Comparison of ENCODE assay signal across 14 cellular contexts in the genomic region with DNA sequence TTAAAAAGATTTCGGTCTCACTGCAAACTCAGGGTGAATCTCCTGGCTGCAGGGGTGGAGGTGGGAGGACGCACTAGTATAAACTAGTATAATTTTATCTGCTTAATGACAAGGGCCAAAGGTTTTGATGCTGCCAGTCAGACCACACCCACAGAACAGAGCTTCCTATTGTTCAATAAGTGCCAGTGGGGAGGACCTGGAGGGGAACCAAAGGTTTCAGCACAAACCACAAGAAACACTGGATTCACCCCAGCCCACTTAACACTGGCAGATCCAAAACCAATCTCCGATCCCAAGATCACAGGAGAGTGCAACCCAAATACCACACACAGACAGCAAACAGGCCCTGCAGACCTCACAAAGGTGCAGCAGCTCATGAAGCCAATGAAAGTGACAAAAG. TPM values are rescaled to one million over a fixed set of nuclear protein-coding genes. Genes with fewer than 3 reads are reported as not detected.
DNase-seq lines count a peak whose midpoint lies in the region; ATAC-seq, FAIRE-seq and TF ChIP-seq lines count a peak whose summit lies in the region.
"Had no signal": no experiment of that assay in that cellular context is flagged by ENCODE, and none has a peak within 500 bp of the region (broad histone marks: within the 10 kb centered on the region; RNA-seq: fewer than 3 reads in every experiment).

No MANE protein-coding gene starts in this region.

- H3K79me2 ChIP-seq in MM.1S (ENCODE audit: low read length) (peaks cover 100% of the 10 kb centered on the region), GM12878 (ENCODE audit: control insufficient read depth, insufficient read depth, low read length) (peaks cover 98% of the 10 kb centered on the region)

- no peak for FAIRE-seq in GM12878 (lab: Jason Lieb, UNC)

- peaks cover 20% of the 10 kb centered on the region for H3K36me3 Mint-ChIP-seq in activated T-cell treated with anti-CD3 and anti-CD28 coated beads, Interleukin-2, amount 50 U/mL, for 4 hours (ENCODE audit: insufficient read depth)
- H3K36me3 Mint-ChIP-seq in stimulated activated effector memory CD8-positive, alpha-beta T cell treated with anti-CD3 and anti-CD28 coated beads, Interleukin-12 subunit alpha, Interleukin-12 subunit beta, amount 100 ng/mL, for 72 hours, result peaks cover 28% of the 10 kb centered on the region
- H3K36me3 Mint-ChIP-seq: mesothelial cell of epicardium had no signal

- in situ Hi-C loops in GM12878 (cut with MboI), result loop anchor here (25.0 kb wide), 1 partner anchor 803 kb away; a partner anchor contains a TSS

- H3K9me3 Mint-ChIP-seq in activated T-cell treated with anti-CD3 and anti-CD28 coated beads, Interleukin-2, amount 50 U/mL, for 4 hours, result no peaks in the 10 kb centered on the region
- H3K9me3 Mint-ChIP-seq in stimulated activated effector memory CD8-positive, alpha-beta T cell treated with anti-CD3 and anti-CD28 coated beads, Interleukin-12 subunit alpha, Interleukin-12 subunit beta, amount 100 ng/mL, for 72 hours, result no peaks in the 10 kb centered on the region
- H3K9me3 Mint-ChIP-seq: mesothelial cell of epicardium had no signal

- H3K4me1 Mint-ChIP-seq in activated T-cell treated with anti-CD3 and anti-CD28 coated beads, Interleukin-2, amount 50 U/mL, for 4 hours (ENCODE audit: low read depth), result peaks cover 91% of the 10 kb centered on the region
- peaks cover 90% of the 10 kb centered on the region for H3K4me1 Mint-ChIP-seq in stimulated activated effector memory CD8-positive, alpha-beta T cell treated with anti-CD3 and anti-CD28 coated beads, Interleukin-12 subunit alpha, Interleukin-12 subunit beta, amount 100 ng/mL, for 72 hours

- H3K4me1 ChIP-seq in MM.1S (ENCODE audit: low read length) (peaks cover 86% of the 10 kb centered on the region), GM12878 (ENCODE audit: control insufficient read depth, insufficient read depth, low read length) (peaks cover 62% of the 10 kb centered on the region)

- no peak for TF ChIP-seq EP300 in GM12878 (IDR thresholded peaks at IDR 0.05; ENCODE audit: borderline replicate concordance in 1 of 2, control insufficient read depth in 1 of 2, low read depth in 2 of 2, low read length in 2 of 2)

- H2AFZ ChIP-seq in MM.1S (ENCODE audit: low read length) (no peak overlapping the region), GM12878 (ENCODE audit: control insufficient read depth, low read depth, low read length) (no peak overlapping the region)

- SMC1A ChIA-PET in GM12878 (lab: Charles Lee; ENCODE audit: uncharacterized antibody, unreplicated experiment), result interaction anchor here (0.9 to 12.6 kb wide), 11 partner anchors 7 to 257 kb away, joined by 3 to 263 read pairs (median 13); no protein-coding TSS in a partner anchor

- no TSS peak for BruUV-seq in GM12878 (replicated peaks; lab: Mats Ljungman, UMichigan)

- no peaks in the 10 kb centered on the region for H3K27me3 ChIP-seq in MM.1S (replicated peaks; ENCODE audit: insufficient read depth, low read length)
- no peaks in the 10 kb centered on the region for H3K27me3 ChIP-seq in GM12878 (replicated peaks in 1 of 2; ENCODE audit: control insufficient read depth in 2 of 2, insufficient read depth in 2 of 2, low read length in 1 of 2)

- no peaks in the 10 kb centered on the region for H3K9me3 ChIP-seq in MM.1S (replicated peaks; ENCODE audit: insufficient read depth, low read length)
- H3K9me3 ChIP-seq in GM12878 (replicated peaks; ENCODE audit: control insufficient read depth, insufficient read depth, low read length), result no peaks in the 10 kb centered on the region

- TF ChIP-seq CTCF in MM.1S (IDR thresholded peaks at IDR 0.05; ENCODE audit: low read length) (no peak), GM12878 (IDR thresholded peaks at IDR 0.05 in 2 of 3, conservative IDR thresholded peaks at IDR 0.05 in 1 of 3; ENCODE audit: control insufficient read depth in 2 of 3, extremely low read depth in 1 of 3, insufficient read depth in 1 of 3, low read depth in 3 of 3, low read length in 3 of 3) (no peak), GM10266 (IDR thresholded peaks at IDR 0.05; ENCODE audit: control insufficient read depth, insufficient read depth, low read depth, missing control alignments) (no peak)

- RAD21 ChIA-PET in GM12878 (lab: Charles Lee; ENCODE audit: unreplicated experiment), result interaction anchor here (0.7 to 11.6 kb wide), 7 partner anchors 10 to 133 kb away, joined by 3 to 245 read pairs (median 11); no protein-coding TSS in a partner anchor

- CTCF ChIA-PET in GM12878 (lab: Yijun Ruan, JAX), result interaction anchor here (1.4 to 4.4 kb wide), 5 partner anchors 11 to 56 kb away, joined by 4 to 35 read pairs (median 24); no protein-coding TSS in a partner anchor

- intact Hi-C loops in GM12878 (cut with micrococcal nuclease; ENCODE audit: unreplicated experiment), result loop anchor here (10.0 kb wide), 1 partner anchor 491 kb away; no protein-coding TSS in a partner anchor

- peaks cover 86% of the 10 kb centered on the region for H3F3A ChIP-seq in MM.1S (ENCODE audit: insufficient read depth, low read length)

- peak overlapping the region; percentile 15; the same call in 1 of the 2 replicates for H3K9ac ChIP-seq in MM.1S (ENCODE audit: low read length)
- H3K9ac ChIP-seq in GM12878 (ENCODE audit: control insufficient read depth, insufficient read depth, low read length), result peak overlapping the region; percentile 44; the same call in 1 of the 2 replicates

- H3K27me3 Mint-ChIP-seq in activated T-cell treated with anti-CD3 and anti-CD28 coated beads, Interleukin-2, amount 50 U/mL, for 4 hours (ENCODE audit: low read depth), result no peaks in the 10 kb centered on the region

- WGBS in GM12878 (ENCODE audit: insufficient coverage, insufficient replicate concordance, low lambda C conversion rate, missing lambda C conversion rate), result 17% methylated on average over 3 of the region's 3 CpGs

- POLR2A ChIA-PET in GM12878 (lab: Charles Lee), result interaction anchor here (1.6 to 8.8 kb wide), 5 partner anchors 11 to 485 kb away, joined by 4 to 156 read pairs (median 32); a partner anchor contains a TSS

- peak overlapping the region; percentile 23 for H3K27ac Mint-ChIP-seq in stimulated activated effector memory CD8-positive, alpha-beta T cell treated with anti-CD3 and anti-CD28 coated beads, Interleukin-12 subunit alpha, Interleukin-12 subunit beta, amount 100 ng/mL, for 72 hours
- H3K27ac Mint-ChIP-seq: mesothelial cell of epicardium had no signal

- ATAC-seq in activated T-cell treated with anti-CD3 and anti-CD28 coated beads, Interleukin-2, amount 50 U/mL, for 4 hours, result no peak
- ATAC-seq in GM12878, result no peak
- ATAC-seq in stimulated activated effector memory CD8-positive, alpha-beta T cell treated with anti-CD3 and anti-CD28 coated beads, Interleukin-12 subunit alpha, Interleukin-12 subunit beta, amount 100 ng/mL, for 72 hours, result no peak
- ATAC-seq in GM18909 (IDR thresholded peaks at IDR 0.05; ENCODE audit: poor library complexity, unreplicated experiment), result no peak

- H3K4me3 Mint-ChIP-seq in activated T-cell treated with anti-CD3 and anti-CD28 coated beads, Interleukin-2, amount 50 U/mL, for 4 hours, result peak overlapping the region; percentile 46
- peak overlapping the region; percentile 14 for H3K4me3 Mint-ChIP-seq in stimulated activated effector memory CD8-positive, alpha-beta T cell treated with anti-CD3 and anti-CD28 coated beads, Interleukin-12 subunit alpha, Interleukin-12 subunit beta, amount 100 ng/mL, for 72 hours
- H3K4me3 Mint-ChIP-seq: mesothelial cell of epicardium had no signal

- H4K20me1 ChIP-seq in MM.1S (ENCODE audit: insufficient read depth, low read length) (peaks cover 17% of the 10 kb centered on the region), GM12878 (ENCODE audit: control insufficient read depth, insufficient read depth) (peaks cover 3% of the 10 kb centered on the region; the same call in 1 of the 2 replicates)

- peak overlapping the region; percentile 91; the same call in 1 of the 2 replicates for H3K27ac ChIP-seq in MM.1S (ENCODE audit: low read length)
- peak overlapping the region; percentile 72 for H3K27ac ChIP-seq in GM12878 (ENCODE audit: control insufficient read depth, insufficient read depth)
- H3K27ac ChIP-seq: VCaP had no signal

- H3K4me2 ChIP-seq in MM.1S (ENCODE audit: low read depth, low read length), result peak overlapping the region; percentile 64
- H3K4me2 ChIP-seq in GM12878 (ENCODE audit: control insufficient read depth, insufficient read depth), result peak overlapping the region; percentile 56

- H3K4me3 ChIP-seq in MM.1S (ENCODE audit: low read length) (no peak overlapping the region), GM12878 (peak overlapping the region; percentile 59)

- TF ChIP-seq RAD21 in GM12878 (IDR thresholded peaks at IDR 0.05; ENCODE audit: insufficient read depth, low read depth, low read length), result no peak

- TF ChIP-seq POLR2A in GM12878 (IDR thresholded peaks at IDR 0.05; ENCODE audit: low read depth, low read length), result no peak

- H3K9me2 ChIP-seq in MM.1S (replicated peaks; ENCODE audit: insufficient read depth, low read length), result no peaks in the 10 kb centered on the region

- no peak for DNase-seq in activated T-cell treated with anti-CD3 and anti-CD28 coated beads, Interleukin-2, amount 50 U/mL, for 4 hours
- DNase-seq in activated T-cell treated with anti-CD3 and anti-CD28 coated beads for 4 hours, result no peak
- DNase-seq in MM.1S, result no peak
- DNase-seq in GM12878 (ENCODE audit: low read depth, low spot score), result no peak
- no peak for DNase-seq in stimulated activated effector memory CD8-positive, alpha-beta T cell treated with anti-CD3 and anti-CD28 coated beads, Interleukin-12 subunit alpha, Interleukin-12 subunit beta, amount 100 ng/mL, for 72 hours (ENCODE audit: low spot score in 2 of 2)
- DNase-seq in 8988T, result no peak
- no peak for DNase-seq in GM10266 (ENCODE audit: extremely low spot score)
- DNase-seq: C1 segment of cervical spinal cord; NCI-H345; Right ventricle myocardium superior; stimulated activated CD4-positive, alpha-beta T cell treated with anti-CD3 and anti-CD28 coated beads, Interleukin-4, amount 100 ng/mL, for 1 hour had no signal

- no peaks in the 10 kb centered on the region; the same call in 1 of the 2 replicates for H3K36me3 ChIP-seq in MM.1S (replicated peaks; ENCODE audit: insufficient read depth, low read length)
- 0 out of 4 replicates have a peak, but pooled peaks cover 0 to 2% of the 10 kb centered on the region in 2 experiments for H3K36me3 ChIP-seq in GM12878 (ENCODE audit: control insufficient read depth in 2 of 2, insufficient read depth in 2 of 2, low read length in 1 of 2)

RNA-seq across cellular contexts. Expression of a gene that starts 6.6 kb away (rescaled TPM):
- total RNA-seq in activated T-cell treated with anti-CD3 and anti-CD28 coated beads, Interleukin-2, amount 50 U/mL, for 4 hours, result 100 to 1,000 TPM in 1 of 3 donors, 10 to 100 TPM in 2; 63.6 to 103 (median 99.2) TPM
- total RNA-seq in GM12878 (2013; cell fraction: nucleolus; rRNA removed), result 130 and 131 TPM in 2 replicates
- total RNA-seq in GM12878 (2014; rRNA removed) (198 and 200 TPM in 2 replicates), GM12878 (2014; rRNA removed; fragmentation: Illumina TruSeq; extraction: Trizol) (135 and 144 TPM in 2 replicates), GM12878 (2021) (205 and 206 TPM in 2 replicates)
- polyA plus RNA-seq in GM12878 (2011; ENCODE audit: low read depth), result 123 TPM
- polyA plus RNA-seq in GM12878 (2011; rRNA removed) (101 and 118 TPM in 2 replicates), GM12878 (2014; fragmentation: Illumina TruSeq; extraction: Trizol) (116 and 141 TPM in 2 replicates), GM12878 (2014; fragmentation: Nextera tagmentation; extraction: Ambion mirVana) (10 to 100 TPM; 32.8 to 78.5 TPM), GM12878 (2014; rRNA removed) (203 and 212 TPM in 2 replicates), GM12878 (2016; fragmentation: Nextera tagmentation; extraction: Ambion mirVana) (10 to 100 TPM; 54.4 to 71.5 TPM)
- 103 and 118 TPM in 2 replicates for polyA plus RNA-seq in GM12878 (2011; cell fraction: cytosol; rRNA removed)
- polyA plus RNA-seq in GM12878 (2011; cell fraction: nucleus; rRNA removed), result 51.0 and 62.5 TPM in 2 replicates
- polyA plus RNA-seq in GM12878 (2012), result 135 and 137 TPM in 2 replicates
- 139 and 160 TPM in 2 replicates for polyA minus RNA-seq in GM12878 (2011; rRNA and poly(A)+ RNA removed)
- 60.1 and 81.5 TPM in 2 replicates for polyA minus RNA-seq in GM12878 (2011; cell fraction: cytosol; rRNA and poly(A)+ RNA removed)
- polyA minus RNA-seq in GM12878 (2011; cell fraction: nucleus; rRNA and poly(A)+ RNA removed), result 37.2 and 80.3 TPM in 2 replicates
